Comparison of ENCODE assay signal across 27 cellular contexts in the genomic region with DNA sequence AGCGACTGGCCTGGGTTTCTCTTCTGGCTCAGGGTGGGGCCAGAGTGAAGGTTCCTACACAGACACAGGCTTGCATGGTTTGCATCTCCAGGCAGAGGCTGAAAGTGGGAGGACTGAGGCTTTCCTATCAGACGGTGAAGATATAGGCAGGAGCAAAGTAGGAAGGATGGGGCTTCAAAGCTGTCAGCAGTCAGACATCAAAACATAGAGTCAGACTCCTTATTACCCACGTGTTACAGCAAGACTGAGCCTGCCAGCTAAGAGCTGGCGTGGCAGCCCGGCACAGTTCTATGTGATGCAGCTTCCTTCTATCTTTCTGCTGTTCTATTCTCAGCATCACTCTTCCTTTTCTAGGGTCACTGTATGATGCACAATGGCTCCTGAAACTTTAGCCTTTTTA.
"Had no signal": no experiment of that assay in that cellular context is flagged by ENCODE, and none has a peak within 500 bp of the region (broad histone marks: within the 10 kb centered on the region; RNA-seq: fewer than 3 reads in every experiment).

No MANE protein-coding gene starts in this region.

- H3K4me3 ChIP-seq: ascending aorta, breast epithelium, colonic mucosa, gastrocnemius medialis, heart right ventricle had no signal

- H3K27me3 ChIP-seq: ascending aorta, breast epithelium, colonic mucosa, gastrocnemius medialis, heart right ventricle had no signal

- DNase-seq: activated CD4-positive, alpha-beta memory T cell treated with anti-CD3 and anti-CD28 coated beads for 36 hours; activated CD4-positive, alpha-beta T cell treated with anti-CD3 and anti-CD28 coated beads for 36 hours; activated CD4-positive, alpha-beta T cell treated with anti-CD3 and anti-CD28 coated beads, Interleukin-2, amount 10 ng/mL, durations not matched to agents 24 days and 14 days; activated CD4-positive, CD25-positive, alpha-beta regulatory T cell; activated CD4-positive, CD25-positive, alpha-beta regulatory T cell treated with anti-CD3 and anti-CD28 coated beads, Interleukin-2, amount 50 U/mL, for 72 hours; activated CD8-positive, alpha-beta memory T cell treated with anti-CD3 and anti-CD28 coated beads, Interleukin-2, amount 10 ng/mL, durations not matched to agents 7 days and 5 days; activated CD8-positive, alpha-beta memory T cell treated with anti-CD3 and anti-CD28 coated beads, Interleukin-2, amount 50 U/mL, for 4 hours; activated CD8-positive, alpha-beta T cell treated with anti-CD3 and anti-CD28 coated beads, Interleukin-2, amount 10 ng/mL, durations not matched to agents 7 days and 5 days; activated effector memory CD4-positive, alpha-beta T cell treated with anti-CD3 and anti-CD28 coated beads, Interleukin-2, amount 50 U/mL, for 16 hours; activated naive CD4-positive, alpha-beta T cell; activated naive CD4-positive, alpha-beta T cell treated with anti-CD3 and anti-CD28 coated beads, Interleukin-2, amount 10 ng/mL, durations not matched to agents 7 days and 5 days; activated naive CD8-positive, alpha-beta T cell treated with anti-CD3 and anti-CD28 coated beads, Interleukin-2, amount 10 ng/mL, durations not matched to agents 7 days and 5 days; activated T-cell treated with anti-CD3 and anti-CD28 coated beads, Interleukin-2, amount 50 U/mL, for 1 hour; activated T-cell treated with anti-CD3 and anti-CD28 coated beads, Interleukin-2, amount 50 U/mL, for 48 hours; colonic mucosa; effector CD8-positive, alpha-beta T cell; foreskin fibroblast; gastrocnemius medialis; glutamatergic neuron; heart right ventricle; T-helper 2 cell had no signal

- H3K4me1 ChIP-seq: ascending aorta, breast epithelium, colonic mucosa, gastrocnemius medialis, heart right ventricle had no signal

- FAIRE-seq: endometrium, endothelial cell of umbilical vein had no signal

- H3K27ac ChIP-seq: ascending aorta, breast epithelium, colonic mucosa, gastrocnemius medialis, heart right ventricle had no signal

- ATAC-seq: activated CD4-positive, alpha-beta T cell treated with anti-CD3 and anti-CD28 coated beads for 36 hours; activated CD8-positive, alpha-beta memory T cell treated with anti-CD3 and anti-CD28 coated beads, Interleukin-2, amount 10 ng/mL, durations not matched to agents 7 days and 5 days; activated CD8-positive, alpha-beta T cell treated with anti-CD3 and anti-CD28 coated beads, Interleukin-2, amount 10 ng/mL, durations not matched to agents 7 days and 5 days; activated naive CD4-positive, alpha-beta T cell treated with anti-CD3 and anti-CD28 coated beads, Interleukin-2, amount 50 U/mL, for 72 hours; esophagus mucosa; gastrocnemius medialis; heart right ventricle had no signal

- H3K9me3 ChIP-seq: ascending aorta, breast epithelium, colonic mucosa, gastrocnemius medialis, heart right ventricle had no signal

- H3K36me3 ChIP-seq: ascending aorta, breast epithelium, colonic mucosa, gastrocnemius medialis, heart right ventricle had no signal
